ENCODE assay signal across 1 cellular context in genomic region chr2:240233891-240234502, GRCh38.
TF ChIP-seq lines count a peak whose summit lies in the region.

No MANE protein-coding gene starts in this region.

TF ChIP-seq in GM12878, 131 proteins besides CTCF, POLR2A, EP300 and RAD21 (continued from another document):
- no peak for TF ChIP-seq ZBTB40 (IDR thresholded peaks at IDR 0.05; ENCODE audit: borderline replicate concordance)
- no peak for TF ChIP-seq KLF5 (IDR thresholded peaks at IDR 0.05; ENCODE audit: partially characterized antibody)
- no peak for TF ChIP-seq USF1 (IDR thresholded peaks at IDR 0.05; ENCODE audit: borderline replicate concordance, extremely low read length, insufficient read depth, low read depth, low read length)
- no peak for TF ChIP-seq TCF12 (IDR thresholded peaks at IDR 0.05; ENCODE audit: low read depth, low read length)
- TF ChIP-seq MTA3 (IDR thresholded peaks at IDR 0.05; ENCODE audit: borderline replicate concordance, low read length) = no peak
- TF ChIP-seq RFX5 (IDR thresholded peaks at IDR 0.05; ENCODE audit: low read depth, low read length) = no peak
